In genomic region chr6:1870267-1870666, GRCh38 we compare ENCODE assay signal across 22 cellular contexts.
"Had no signal": no experiment of that assay in that cellular context is flagged by ENCODE, and none has a peak within 500 bp of the region (broad histone marks: within the 10 kb centered on the region; RNA-seq: fewer than 3 reads in every experiment).

No MANE protein-coding gene starts in this region.

- H3K9me3 ChIP-seq: heart left ventricle, left ventricle myocardium inferior, right atrium auricular region, stomach, upper lobe of left lung had no signal

- H3K36me3 Mint-ChIP-seq: activated CD8-positive, alpha-beta memory T cell treated with anti-CD3 and anti-CD28 coated beads, Interleukin-2, amount 10 ng/mL, durations not matched to agents 7 days and 5 days; activated naive CD4-positive, alpha-beta T cell treated with anti-CD3 and anti-CD28 coated beads, Interleukin-2, amount 10 ng/mL, durations not matched to agents 7 days and 5 days had no signal

- H3K4me3 ChIP-seq: heart left ventricle, left ventricle myocardium inferior, right atrium auricular region, skin epidermis, stomach, upper lobe of left lung had no signal

- H3K27me3 Mint-ChIP-seq: activated CD4-positive, alpha-beta T cell treated with anti-CD3 and anti-CD28 coated beads for 36 hours; activated CD8-positive, alpha-beta memory T cell treated with anti-CD3 and anti-CD28 coated beads, Interleukin-2, amount 10 ng/mL, durations not matched to agents 7 days and 5 days; activated naive CD4-positive, alpha-beta T cell treated with anti-CD3 and anti-CD28 coated beads, Interleukin-2, amount 10 ng/mL, durations not matched to agents 7 days and 5 days; activated naive CD8-positive, alpha-beta T cell treated with anti-CD3 and anti-CD28 coated beads, Interleukin-2, amount 50 U/mL, for 24 hours; central memory CD8-positive, alpha-beta T cell had no signal

- H3K27ac ChIP-seq: heart left ventricle, left ventricle myocardium inferior, right atrium auricular region, skin epidermis, stomach, upper lobe of left lung, WERI-Rb-1 had no signal

- DNase-seq: activated CD4-positive, alpha-beta T cell treated with anti-CD3 and anti-CD28 coated beads for 36 hours; activated CD4-positive, alpha-beta T cell treated with anti-CD3 and anti-CD28 coated beads, Interleukin-2, amount 50 U/mL, for 48 hours; activated CD8-positive, alpha-beta memory T cell treated with anti-CD3 and anti-CD28 coated beads, Interleukin-2, amount 10 ng/mL, durations not matched to agents 7 days and 5 days; activated effector memory CD4-positive, alpha-beta T cell treated with Interleukin-2 at 50 U/mL for 16 hours; activated naive CD4-positive, alpha-beta T cell treated with anti-CD3 and anti-CD28 coated beads, Interleukin-2, amount 10 ng/mL, durations not matched to agents 7 days and 5 days; activated naive CD8-positive, alpha-beta T cell treated with anti-CD3 and anti-CD28 coated beads, Interleukin-2, amount 50 U/mL, for 24 hours; anterior cingulate cortex; cortex of kidney; effector CD4-positive, alpha-beta T cell; heart left ventricle; left ventricle myocardium inferior; mammary epithelial cell; stomach; SW 1271; T-helper 2 cell; WERI-Rb-1 had no signal

- H3K27me3 ChIP-seq: right atrium auricular region, stomach, upper lobe of left lung had no signal

- H3K36me3 ChIP-seq: heart left ventricle, left ventricle myocardium inferior, right atrium auricular region, stomach, upper lobe of left lung, WERI-Rb-1 had no signal

- H3K4me3 Mint-ChIP-seq: activated CD4-positive, alpha-beta T cell treated with anti-CD3 and anti-CD28 coated beads for 36 hours; activated CD8-positive, alpha-beta memory T cell treated with anti-CD3 and anti-CD28 coated beads, Interleukin-2, amount 10 ng/mL, durations not matched to agents 7 days and 5 days; activated naive CD4-positive, alpha-beta T cell treated with anti-CD3 and anti-CD28 coated beads, Interleukin-2, amount 10 ng/mL, durations not matched to agents 7 days and 5 days; activated naive CD8-positive, alpha-beta T cell treated with anti-CD3 and anti-CD28 coated beads, Interleukin-2, amount 50 U/mL, for 24 hours; central memory CD8-positive, alpha-beta T cell; neural crest cell had no signal

- H3K4me1 ChIP-seq: upper lobe of left lung had no signal

- ATAC-seq: activated CD4-positive, alpha-beta T cell treated with anti-CD3 and anti-CD28 coated beads for 36 hours; activated CD8-positive, alpha-beta memory T cell treated with anti-CD3 and anti-CD28 coated beads, Interleukin-2, amount 10 ng/mL, durations not matched to agents 7 days and 5 days; activated naive CD8-positive, alpha-beta T cell treated with anti-CD3 and anti-CD28 coated beads, Interleukin-2, amount 50 U/mL, for 24 hours; heart left ventricle had no signal

- H3K27ac Mint-ChIP-seq: activated CD4-positive, alpha-beta T cell treated with anti-CD3 and anti-CD28 coated beads for 36 hours; activated CD8-positive, alpha-beta memory T cell treated with anti-CD3 and anti-CD28 coated beads, Interleukin-2, amount 10 ng/mL, durations not matched to agents 7 days and 5 days; activated naive CD4-positive, alpha-beta T cell treated with anti-CD3 and anti-CD28 coated beads, Interleukin-2, amount 10 ng/mL, durations not matched to agents 7 days and 5 days; activated naive CD8-positive, alpha-beta T cell treated with anti-CD3 and anti-CD28 coated beads, Interleukin-2, amount 50 U/mL, for 24 hours; progenitor cell of endocrine pancreas had no signal

- H3K9me3 Mint-ChIP-seq: activated naive CD4-positive, alpha-beta T cell treated with anti-CD3 and anti-CD28 coated beads, Interleukin-2, amount 10 ng/mL, durations not matched to agents 7 days and 5 days; activated naive CD8-positive, alpha-beta T cell treated with anti-CD3 and anti-CD28 coated beads, Interleukin-2, amount 50 U/mL, for 24 hours; central memory CD8-positive, alpha-beta T cell; neural crest cell had no signal

- H3K4me1 Mint-ChIP-seq: activated CD4-positive, alpha-beta T cell treated with anti-CD3 and anti-CD28 coated beads for 36 hours; activated CD8-positive, alpha-beta memory T cell treated with anti-CD3 and anti-CD28 coated beads, Interleukin-2, amount 10 ng/mL, durations not matched to agents 7 days and 5 days; activated naive CD4-positive, alpha-beta T cell treated with anti-CD3 and anti-CD28 coated beads, Interleukin-2, amount 10 ng/mL, durations not matched to agents 7 days and 5 days; activated naive CD8-positive, alpha-beta T cell treated with anti-CD3 and anti-CD28 coated beads, Interleukin-2, amount 50 U/mL, for 24 hours; central memory CD8-positive, alpha-beta T cell had no signal
